ENCODE assay signal across 2 cellular contexts in the genomic region with DNA sequence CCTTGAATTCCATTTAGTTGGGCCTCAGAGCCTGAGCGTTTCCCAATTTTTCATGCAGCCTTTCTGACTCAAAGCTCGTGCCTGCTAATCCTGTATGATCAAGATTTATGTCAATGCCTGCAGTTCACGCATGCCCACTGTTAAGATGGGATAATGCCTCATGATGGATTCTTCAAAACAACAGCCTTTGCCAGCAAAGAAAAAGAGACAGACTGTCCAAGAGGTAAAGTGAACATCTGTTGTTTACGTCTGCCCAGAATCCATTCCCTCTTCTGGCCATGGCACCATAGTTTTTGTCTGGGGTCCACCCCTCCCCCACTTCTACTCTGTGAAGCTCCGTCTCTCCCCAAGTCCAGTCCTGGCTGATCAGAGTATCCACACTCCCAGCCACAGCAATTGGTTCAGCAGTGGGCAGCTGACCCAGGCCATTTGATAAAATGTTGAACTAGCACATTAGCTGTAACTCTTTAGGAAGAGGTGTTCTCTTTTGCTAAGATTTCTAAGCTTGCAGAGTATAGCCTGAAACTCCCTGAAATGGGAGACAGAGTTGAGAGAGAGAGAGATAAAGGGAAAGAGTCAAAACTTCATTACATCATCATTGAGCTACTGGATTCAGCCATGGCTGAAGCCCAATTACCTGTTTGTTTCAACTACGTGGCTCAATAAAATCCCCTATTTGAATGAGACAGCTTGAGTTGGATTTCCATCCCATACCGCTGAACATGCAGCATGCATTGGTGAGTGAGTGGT.
TF ChIP-seq lines count a peak whose summit lies in the region.

No MANE protein-coding gene starts in this region.

TF ChIP-seq in HepG2, 621 proteins besides CTCF, POLR2A, EP300 and RAD21:
- TF ChIP-seq ATF7 (IDR thresholded peaks at IDR 0.05) (peak; percentile 79), ATF7 (CRISPR knock-in tag; IDR thresholded peaks at IDR 0.05) (no peak), WIZ (CRISPR knock-in tag; IDR thresholded peaks at IDR 0.05) (no peak)

TF ChIP-seq in H1, 55 proteins besides CTCF, POLR2A, EP300 and RAD21:
- TF ChIP-seq TAF7 (optimal IDR thresholded peaks at IDR 0.05; ENCODE audit: borderline replicate concordance, low read depth, low read length) (no peak), SIRT6 (IDR thresholded peaks at IDR 0.05; ENCODE audit: low read length) (no peak), JUND (IDR thresholded peaks at IDR 0.05; ENCODE audit: low read length) (no peak), SIX5 (IDR thresholded peaks at IDR 0.05; ENCODE audit: low read depth, low read length) (no peak)
